Comparison of ENCODE assay signal across 1 cellular context in genomic region chr16:29629278-29629677, GRCh38. TPM values are rescaled to one million over a fixed set of nuclear protein-coding genes. Genes with fewer than 3 reads are reported as not detected.
"Had no signal": no experiment of that assay in that cellular context is flagged by ENCODE, and none has a peak within 500 bp of the region (broad histone marks: within the 10 kb centered on the region; RNA-seq: fewer than 3 reads in every experiment).

No MANE protein-coding gene starts in this region.

RNA-seq across cellular contexts. Expression of gene SPN, which starts 33.8 kb away (rescaled TPM):
- total RNA-seq: MCF 10A had no signal

RNA-seq across cellular contexts. Expression of gene QPRT, which starts 49.7 kb away (rescaled TPM):
- total RNA-seq: MCF 10A had no signal
